8 cellular contexts compared by ENCODE assay signal in the genomic region with DNA sequence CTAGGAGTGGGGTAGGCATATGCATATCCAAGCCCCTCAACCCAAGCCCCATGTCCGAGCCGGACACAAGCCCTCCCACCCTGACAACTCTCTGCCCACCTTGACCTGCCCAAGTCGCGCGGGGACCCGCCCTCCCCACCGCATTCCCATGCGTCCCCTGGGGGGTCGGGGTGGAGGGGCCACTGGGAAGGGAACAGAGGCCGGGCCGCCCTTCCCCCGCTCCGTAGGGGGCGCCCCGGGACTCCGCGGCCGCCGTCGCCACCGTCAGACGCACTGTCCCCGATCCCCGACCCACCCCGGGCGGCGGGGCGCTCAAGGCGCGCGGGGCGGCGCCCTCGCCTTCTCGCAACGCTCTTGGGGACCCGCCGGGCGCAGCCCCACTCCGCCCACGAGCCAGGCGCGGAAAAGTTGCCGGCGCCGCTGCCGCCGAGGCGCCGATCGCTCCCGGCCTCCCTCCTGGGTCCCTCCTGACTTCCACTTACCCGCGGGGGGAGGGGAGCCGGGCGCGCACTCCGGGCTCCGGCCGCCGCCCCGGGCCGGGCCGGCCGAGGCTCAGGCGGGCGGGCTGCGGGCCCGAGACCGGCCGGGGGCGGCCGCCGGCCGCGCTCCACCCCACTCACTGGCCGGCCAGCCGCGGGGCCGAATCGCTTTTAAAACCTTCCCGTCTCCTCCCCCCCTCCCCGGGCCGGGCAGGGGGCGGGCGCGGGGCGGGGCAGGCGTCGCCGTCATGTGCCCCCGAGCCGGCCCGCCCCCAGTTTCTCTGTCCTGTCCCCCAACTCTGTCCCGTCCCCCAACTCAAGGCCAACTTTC. TPM values are rescaled to one million over a fixed set of nuclear protein-coding genes. Genes with fewer than 3 reads are reported as not detected.
A peak's percentile ranks its signal among the peaks of the same experiment; 100 is the strongest.
DNase-seq lines count a peak whose midpoint lies in the region; ATAC-seq and TF ChIP-seq lines count a peak whose summit lies in the region.

No MANE protein-coding gene starts in this region.

- H3K4me1 Mint-ChIP-seq in CD8-positive, alpha-beta memory T cell = peaks cover 56 to 83% (median 61%) of the 10 kb centered on the region in 3 donors
- peaks cover 62 to 71% (median 66%) of the 10 kb centered on the region in 3 donors for H3K4me1 Mint-ChIP-seq in T-cell

- H3K9me3 ChIP-seq in CD8-positive, alpha-beta memory T cell (ENCODE audit: low read length) = no peaks in the 10 kb centered on the region
- no peaks in the 10 kb centered on the region for H3K9me3 ChIP-seq in gastrocnemius medialis

- in situ Hi-C loops in astrocyte of the spinal cord (cut with HindIII; ENCODE audit: low sequenced_read_pairs) = no loop called here
- in situ Hi-C loops in gastrocnemius medialis (cut with MboI; ENCODE audit: low sequenced_read_pairs in 4 of 4) = no loop called here

- H3K27ac ChIP-seq in CD8-positive, alpha-beta memory T cell (ENCODE audit: low read depth, low read length) = peak overlapping the region; percentile 99
- H3K27ac ChIP-seq in gastrocnemius medialis = peak overlapping the region; percentile 96 to 100 (median 98)

- peaks cover 0 to 36% (median 2%) of the 10 kb centered on the region in 3 donors for H3K36me3 Mint-ChIP-seq in CD8-positive, alpha-beta memory T cell
- H3K36me3 Mint-ChIP-seq in T-cell = no peaks in the 10 kb centered on the region

- H3K4me3 ChIP-seq in CD8-positive, alpha-beta memory T cell (ENCODE audit: low read length) = peak overlapping the region; percentile 86
- H3K4me3 ChIP-seq in astrocyte of the spinal cord (ENCODE audit: low read depth, low read length) (peak overlapping the region; percentile 95), gastrocnemius medialis (peak overlapping the region; percentile 77 to 98 (median 86))

- TF ChIP-seq CTCF in astrocyte of the spinal cord (IDR thresholded peaks at IDR 0.05; ENCODE audit: low read depth, low read length) = no peak
- TF ChIP-seq CTCF in gastrocnemius medialis (IDR thresholded peaks at IDR 0.05 in 4 of 5, conservative IDR thresholded peaks at IDR 0.05 in 1 of 5) = peak in 1 of 5 experiments; percentile 15

- no peaks in the 10 kb centered on the region for H3K36me3 ChIP-seq in CD8-positive, alpha-beta memory T cell (ENCODE audit: insufficient read depth, low read length)
- no peaks in the 10 kb centered on the region for H3K36me3 ChIP-seq in gastrocnemius medialis

- CTCF ChIA-PET in CD8-positive, alpha-beta memory T cell (lab: Charles Lee) = interaction anchor here (0.7 to 7.6 kb wide), 2 partner anchors 19 to 55 kb away, joined by 3 to 53 read pairs; no protein-coding TSS in a partner anchor
- CTCF ChIA-PET in T-cell (lab: Charles Lee) = no interaction called here

- DNase-seq in CD8-positive, alpha-beta memory T cell = peak; percentile 74 to 86 (median 77)
- DNase-seq in T-cell = peak in 28 of 34 experiments; percentile 43 to 84 (median 62)
- peak; percentile 80 for DNase-seq in astrocyte of the spinal cord (ENCODE audit: low read depth, low spot score)
- DNase-seq in hypothalamus (lab: John Stamatoyannopoulos, UW) = peak in 36 of 51 donors; percentile 16 to 78 (median 54)
- DNase-seq in gastrocnemius medialis = peak; percentile 78 to 86
- DNase-seq in NCI-H128 (lab: John Stamatoyannopoulos, UW; ENCODE audit: unreplicated experiment) = no peak

- intact Hi-C loops in gastrocnemius medialis (cut with DNase I; ENCODE audit: low total_unique reads) = loop anchor here (5.0 to 10.0 kb wide), 3 partner anchors 690 to 898 kb away; a partner anchor contains a TSS

- no peaks in the 10 kb centered on the region for H3K27me3 ChIP-seq in CD8-positive, alpha-beta memory T cell (ENCODE audit: insufficient read depth, low read length, poor library complexity, severe bottlenecking)
- H3K27me3 ChIP-seq in gastrocnemius medialis = no peaks in the 10 kb centered on the region

- H3K4me3 Mint-ChIP-seq in CD8-positive, alpha-beta memory T cell = peak overlapping the region; percentile 92 to 98 (median 94)
- peak overlapping the region; percentile 83 to 90 (median 86) for H3K4me3 Mint-ChIP-seq in T-cell

- H3K9me3 Mint-ChIP-seq in CD8-positive, alpha-beta memory T cell = peaks cover 0 to 9% (median 0%) of the 10 kb centered on the region in 5 donors
- H3K9me3 Mint-ChIP-seq in T-cell = no peaks in the 10 kb centered on the region

- peaks cover 0 to 45% of the 10 kb centered on the region in 2 donors for H3K27me3 Mint-ChIP-seq in CD8-positive, alpha-beta memory T cell
- H3K27me3 Mint-ChIP-seq in T-cell = no peaks in the 10 kb centered on the region

- POLR2A ChIA-PET in CD8-positive, alpha-beta memory T cell (lab: Charles Lee) = interaction anchor here (1.3 to 3.0 kb wide), 4 partner anchors 8 to 95 kb away, joined by 4 to 15 read pairs (median 4); a partner anchor contains a TSS
- POLR2A ChIA-PET in T-cell (lab: Charles Lee) = no interaction called here

- peak; percentile 96 to 98 for TF ChIP-seq POLR2A in gastrocnemius medialis (IDR thresholded peaks at IDR 0.05)

- H3K4me1 ChIP-seq in CD8-positive, alpha-beta memory T cell (ENCODE audit: insufficient read depth, low read length) = peaks cover 86% of the 10 kb centered on the region
- H3K4me1 ChIP-seq in gastrocnemius medialis = peaks cover 34 to 37% of the 10 kb centered on the region in 2 donors

- H3K27ac Mint-ChIP-seq in CD8-positive, alpha-beta memory T cell = peak overlapping the region; percentile 97 to 100 (median 100)
- peak overlapping the region; percentile 97 to 98 for H3K27ac Mint-ChIP-seq in T-cell

- ATAC-seq in HG02798 (IDR thresholded peaks at IDR 0.05; ENCODE audit: poor library complexity, unreplicated experiment) = peak; percentile 32
- ATAC-seq in T-cell (replicated peaks in 1 of 4) = peak; percentile 1 to 34 (median 18)
- peak; percentile 18 to 27 for ATAC-seq in gastrocnemius medialis
- no peak for ATAC-seq in HG02759 (IDR thresholded peaks at IDR 0.05; ENCODE audit: unreplicated experiment)

RNA-seq across cellular contexts. Expression of a gene that starts 34.4 kb away (rescaled TPM):
- 1 to 10 TPM in 1 of 2 experiments, under 1 TPM in 1; 0.90 to 1.5 TPM for total RNA-seq in CD8-positive, alpha-beta memory T cell
- polyA plus RNA-seq in CD8-positive, alpha-beta memory T cell = not detected
- total RNA-seq in T-cell (1 to 10 TPM in 3 of 5 donors, under 1 TPM in 1, not detected in 1; 0.85 to 2.3 (median 1.5) TPM), gastrocnemius medialis (not detected)

RNA-seq across cellular contexts. Expression of a gene that starts 47.3 kb away (rescaled TPM):
- 1 to 10 TPM; 4.4 to 4.8 TPM for total RNA-seq in CD8-positive, alpha-beta memory T cell
- 1.6 TPM for polyA plus RNA-seq in CD8-positive, alpha-beta memory T cell
- total RNA-seq in T-cell (1 to 10 TPM; 5.4 to 9.8 (median 9.0) TPM), gastrocnemius medialis (1 to 10 TPM; 3.9 to 6.3 (median 5.0) TPM)
